In genomic region chr10:130108934-130109604, GRCh38 we compare ENCODE assay signal across 10 cellular contexts. TPM values are rescaled to one million over a fixed set of nuclear protein-coding genes. Genes with fewer than 3 reads are reported as not detected.
DNase-seq lines count a peak whose midpoint lies in the region; ATAC-seq and TF ChIP-seq lines count a peak whose summit lies in the region.
"Had no signal": no experiment of that assay in that cellular context is flagged by ENCODE, and none has a peak within 500 bp of the region (broad histone marks: within the 10 kb centered on the region; RNA-seq: fewer than 3 reads in every experiment).

No MANE protein-coding gene starts in this region.

- no peak for DNase-seq in GM12864 (ENCODE audit: low read depth)
- DNase-seq in PC-3, result no peak
- DNase-seq in gastrocnemius medialis, result no peak
- DNase-seq in SHP77 treated with DMSO at 0.1 percent for 48 hours (lab: John Stamatoyannopoulos, UW), result no peak
- DNase-seq in cerebellar cortex (ENCODE audit: low spot score), result no peak
- DNase-seq in left lung, result no peak

- CTCF ChIA-PET in PC-3 (lab: Charles Lee), result interaction anchor here (0.7 to 1.5 kb wide), 3 partner anchors 19 to 29 kb away, joined by 4 to 7 read pairs (median 6); partner anchors contain the start of gene GLRX3

- H3K27ac ChIP-seq in PC-3 (ENCODE audit: low read length) (no peak overlapping the region), gastrocnemius medialis (peak overlapping the region in 3 of 4 donors; percentile 92 to 99 (median 97)), left lung (peak overlapping the region in 1 of 2 donors; percentile 97)

- H3K4me1 ChIP-seq in PC-3 (ENCODE audit: insufficient read depth, low read length), result peaks cover 13% of the 10 kb centered on the region
- no peaks in the 10 kb centered on the region for H3K4me1 ChIP-seq in endocrine pancreas (ENCODE audit: control insufficient read depth, insufficient read depth, low read length)
- H3K4me1 ChIP-seq in gastrocnemius medialis, result peaks cover 16 to 26% of the 10 kb centered on the region in 2 donors
- H3K4me1 ChIP-seq in left lung, result peaks cover 0 to 26% of the 10 kb centered on the region in 2 donors

- intact Hi-C loops in PC-3 (cut with micrococcal nuclease), result loop anchor here (10.0 kb wide), 1 partner anchor 144 kb away; the partner anchor contains the start of gene EBF3
- intact Hi-C loops in gastrocnemius medialis (cut with DNase I; ENCODE audit: low total_unique reads), result loop anchor here (10.0 kb wide), 1 partner anchor 224 kb away; no protein-coding TSS in a partner anchor
- intact Hi-C loops in left lung (cut with DNase I), result no loop called here

- peak overlapping the region; percentile 82 for H3K4me3 ChIP-seq in GM12864 (ENCODE audit: low read depth, low read length)
- peak overlapping the region; percentile 92 for H3K4me3 ChIP-seq in PC-3 (ENCODE audit: low read length)
- H3K4me3 ChIP-seq in endocrine pancreas (ENCODE audit: control insufficient read depth, insufficient read depth, low read length), result peak overlapping the region; percentile 49
- H3K4me3 ChIP-seq in gastrocnemius medialis, result peak overlapping the region in 3 of 4 donors; percentile 80 to 90 (median 89)
- peak overlapping the region in 1 of 2 donors; percentile 62 for H3K4me3 ChIP-seq in left lung

- H3K27me3 ChIP-seq in PC-3 (ENCODE audit: low read length), result no peaks in the 10 kb centered on the region
- H3K27me3 ChIP-seq in endocrine pancreas (ENCODE audit: control insufficient read depth, insufficient read depth, low read length), result no peaks in the 10 kb centered on the region
- H3K27me3 ChIP-seq in gastrocnemius medialis, result no peaks in the 10 kb centered on the region
- no peaks in the 10 kb centered on the region for H3K27me3 ChIP-seq in left lung
- H3K27me3 ChIP-seq: body of pancreas had no signal

- ATAC-seq in PC-3 (no peak), gastrocnemius medialis (no peak), esophagus mucosa (no peak), left lung (no peak)

- no peaks in the 10 kb centered on the region for H3K36me3 ChIP-seq in PC-3 (ENCODE audit: low read depth, low read length)
- H3K36me3 ChIP-seq in endocrine pancreas (ENCODE audit: control insufficient read depth, insufficient read depth, low read length), result no peaks in the 10 kb centered on the region
- no peaks in the 10 kb centered on the region for H3K36me3 ChIP-seq in gastrocnemius medialis
- peaks cover 0 to 5% of the 10 kb centered on the region in 2 donors for H3K36me3 ChIP-seq in left lung

- in situ Hi-C loops in gastrocnemius medialis (cut with MboI; ENCODE audit: low sequenced_read_pairs in 4 of 4), result loop anchor here in 1 of 4 donors (25.0 kb wide), 1 partner anchor 1072 kb away; no protein-coding TSS in a partner anchor

- TF ChIP-seq CTCF in GM12864 (IDR thresholded peaks at IDR 0.05; ENCODE audit: low read depth, low read length, missing control alignments), result no peak
- TF ChIP-seq CTCF in PC-3 (conservative IDR thresholded peaks at IDR 0.05; ENCODE audit: low read depth, low read length), result no peak
- no peak for TF ChIP-seq CTCF in gastrocnemius medialis (IDR thresholded peaks at IDR 0.05 in 4 of 5, conservative IDR thresholded peaks at IDR 0.05 in 1 of 5)
- no peak for TF ChIP-seq CTCF in left lung (IDR thresholded peaks at IDR 0.05)

- H4K20me1 ChIP-seq in PC-3 (ENCODE audit: low read length), result no peaks in the 10 kb centered on the region

- TF ChIP-seq POLR2A in gastrocnemius medialis (IDR thresholded peaks at IDR 0.05), result no peak

- H2AFZ ChIP-seq in PC-3 (ENCODE audit: low read length), result no peak overlapping the region

- peak overlapping the region; percentile 99 for H3K4me2 ChIP-seq in PC-3 (ENCODE audit: low read length)

- peaks cover 15% of the 10 kb centered on the region for H3K79me2 ChIP-seq in PC-3 (ENCODE audit: low read length)

- POLR2A ChIA-PET in PC-3 (lab: Charles Lee; ENCODE audit: unreplicated experiment), result interaction anchor here (0.6 kb wide), 1 partner anchor 255 kb away, joined by 5 read pairs; no protein-coding TSS in a partner anchor

- no TSS peak for BruUV-seq in PC-3 (replicated peaks; lab: Mats Ljungman, UMichigan)

- no peaks in the 10 kb centered on the region for H3K9me2 ChIP-seq in PC-3 (replicated peaks; ENCODE audit: low read length)

- no peaks in the 10 kb centered on the region for H3F3A ChIP-seq in PC-3 (ENCODE audit: low read length, unreplicated experiment)

- H3K9me3 ChIP-seq in PC-3 (ENCODE audit: low read length) (no peaks in the 10 kb centered on the region), endocrine pancreas (ENCODE audit: control insufficient read depth, low read length) (no peaks in the 10 kb centered on the region), gastrocnemius medialis (no peaks in the 10 kb centered on the region), left lung (no peaks in the 10 kb centered on the region)
- H3K9me3 ChIP-seq: body of pancreas had no signal

- H3K9ac ChIP-seq in PC-3 (ENCODE audit: low read length) (peak overlapping the region; percentile 97), endocrine pancreas (ENCODE audit: control insufficient read depth, insufficient read depth, low read length) (no peak overlapping the region)
- H3K9ac ChIP-seq: parathyroid adenoma had no signal

RNA-seq across cellular contexts. Expression of gene C10orf143, which starts 1.6 kb away (rescaled TPM):
- total RNA-seq in PC-3 (2014; rRNA removed) (0.29 TPM in 1 of 2 replicates, not detected in the other), gastrocnemius medialis (1 to 10 TPM in 3 of 4 donors, under 1 TPM in 1; 0.55 to 2.5 (median 1.3) TPM), esophagus mucosa (3.3 TPM), left lung (1 to 10 TPM; 2.0 to 5.4 TPM)

RNA-seq across cellular contexts. Expression of gene GLRX3, which starts 27.1 kb away (rescaled TPM):
- total RNA-seq in PC-3 (2014; rRNA removed), result 98.1 and 107 TPM in 2 replicates
- total RNA-seq in gastrocnemius medialis, result 10 to 100 TPM; 41.0 to 68.0 (median 50.1) TPM
- 109 TPM for total RNA-seq in esophagus mucosa
- 10 to 100 TPM; 67.3 to 88.6 TPM for total RNA-seq in left lung

Comparison
In these comparisons a context has a peak if more than half of its experiments do, and no peak if none do; other contexts are left out.
1. intact Hi-C loops: an anchor here in PC-3 (10.0 kb wide) and gastrocnemius medialis (10.0 kb wide); none called in left lung.